In genomic region chr5:178437296-178438075, GRCh38 we compare ENCODE assay signal across 22 cellular contexts.
"Had no signal": no experiment of that assay in that cellular context is flagged by ENCODE, and none has a peak within 500 bp of the region (broad histone marks: within the 10 kb centered on the region; RNA-seq: fewer than 3 reads in every experiment).

No MANE protein-coding gene starts in this region.

- H3K4me3 Mint-ChIP-seq: activated naive CD4-positive, alpha-beta T cell treated with anti-CD3 and anti-CD28 coated beads, Interleukin-2, amount 50 U/mL, for 24 hours; activated naive CD8-positive, alpha-beta T cell treated with anti-CD3 and anti-CD28 coated beads, Interleukin-2, amount 50 U/mL, for 24 hours; activated T-cell treated with anti-CD3 and anti-CD28 coated beads, Interleukin-2, amount 50 U/mL, for 24 hours; naive B cell; neural progenitor cell; stimulated activated naive CD8-positive, alpha-beta T cell treated with anti-CD3 and anti-CD28 coated beads, Interleukin-15, Interleukin-2, amounts not matched to agents 100 ng/mL and 50 ng/mL, for 24 hours had no signal

- H3K27ac Mint-ChIP-seq: activated naive CD4-positive, alpha-beta T cell treated with anti-CD3 and anti-CD28 coated beads, Interleukin-2, amount 50 U/mL, for 24 hours; activated naive CD8-positive, alpha-beta T cell treated with anti-CD3 and anti-CD28 coated beads, Interleukin-2, amount 50 U/mL, for 24 hours; activated T-cell treated with anti-CD3 and anti-CD28 coated beads, Interleukin-2, amount 50 U/mL, for 24 hours; naive B cell; neural progenitor cell; progenitor cell of endocrine pancreas; stimulated activated naive CD8-positive, alpha-beta T cell treated with anti-CD3 and anti-CD28 coated beads, Interleukin-15, Interleukin-2, amounts not matched to agents 100 ng/mL and 50 ng/mL, for 24 hours had no signal

- DNase-seq: activated CD4-positive, alpha-beta T cell treated with anti-CD3 and anti-CD28 coated beads for 48 hours; activated CD4-positive, alpha-beta T cell treated with anti-CD3 and anti-CD28 coated beads, Interleukin-2, amount 50 U/mL, for 48 hours; activated naive CD8-positive, alpha-beta T cell treated with anti-CD3 and anti-CD28 coated beads, Interleukin-2, amount 50 U/mL, for 24 hours; activated T-cell treated with anti-CD3 and anti-CD28 coated beads, Interleukin-2, amount 50 U/mL, for 24 hours; amygdala; caudate nucleus; foreskin melanocyte; heart right ventricle; naive B cell; ovary; stimulated activated CD4-positive, alpha-beta T cell treated with anti-CD3 and anti-CD28 coated beads, Interleukin-12 subunit alpha, Interleukin-12 subunit beta, amount 100 ng/mL, for 4 hours; stimulated activated CD4-positive, alpha-beta T cell treated with anti-CD3 and anti-CD28 coated beads, Interleukin-4, amount 100 ng/mL, for 1 hour; substantia nigra; upper lobe of left lung had no signal

- ATAC-seq: activated naive CD8-positive, alpha-beta T cell treated with anti-CD3 and anti-CD28 coated beads, Interleukin-2, amount 50 U/mL, for 24 hours; heart right ventricle; right lobe of liver had no signal

- H3K27me3 Mint-ChIP-seq: activated naive CD8-positive, alpha-beta T cell treated with anti-CD3 and anti-CD28 coated beads, Interleukin-2, amount 50 U/mL, for 24 hours; naive B cell; stimulated activated naive CD8-positive, alpha-beta T cell treated with anti-CD3 and anti-CD28 coated beads, Interleukin-15, Interleukin-2, amounts not matched to agents 100 ng/mL and 50 ng/mL, for 24 hours had no signal

- H3K36me3 Mint-ChIP-seq: activated naive CD4-positive, alpha-beta T cell treated with anti-CD3 and anti-CD28 coated beads, Interleukin-2, amount 50 U/mL, for 24 hours; naive B cell; neural progenitor cell had no signal

- H3K27ac ChIP-seq: esophagus muscularis mucosa, heart right ventricle, neural progenitor cell, ovary, right lobe of liver, skin epidermis, upper lobe of left lung, VCaP had no signal

- H3K4me3 ChIP-seq: esophagus muscularis mucosa, heart right ventricle, neural progenitor cell, ovary, right lobe of liver, skin epidermis, upper lobe of left lung had no signal

- H3K9me3 Mint-ChIP-seq: activated naive CD4-positive, alpha-beta T cell treated with anti-CD3 and anti-CD28 coated beads, Interleukin-2, amount 50 U/mL, for 24 hours; activated naive CD8-positive, alpha-beta T cell treated with anti-CD3 and anti-CD28 coated beads, Interleukin-2, amount 50 U/mL, for 24 hours; activated T-cell treated with anti-CD3 and anti-CD28 coated beads, Interleukin-2, amount 50 U/mL, for 24 hours; naive B cell; neural progenitor cell; stimulated activated naive CD8-positive, alpha-beta T cell treated with anti-CD3 and anti-CD28 coated beads, Interleukin-15, Interleukin-2, amounts not matched to agents 100 ng/mL and 50 ng/mL, for 24 hours had no signal

- H3K4me1 Mint-ChIP-seq: activated naive CD4-positive, alpha-beta T cell treated with anti-CD3 and anti-CD28 coated beads, Interleukin-2, amount 50 U/mL, for 24 hours; activated naive CD8-positive, alpha-beta T cell treated with anti-CD3 and anti-CD28 coated beads, Interleukin-2, amount 50 U/mL, for 24 hours had no signal
